22 cellular contexts compared by ENCODE assay signal in the genomic region with DNA sequence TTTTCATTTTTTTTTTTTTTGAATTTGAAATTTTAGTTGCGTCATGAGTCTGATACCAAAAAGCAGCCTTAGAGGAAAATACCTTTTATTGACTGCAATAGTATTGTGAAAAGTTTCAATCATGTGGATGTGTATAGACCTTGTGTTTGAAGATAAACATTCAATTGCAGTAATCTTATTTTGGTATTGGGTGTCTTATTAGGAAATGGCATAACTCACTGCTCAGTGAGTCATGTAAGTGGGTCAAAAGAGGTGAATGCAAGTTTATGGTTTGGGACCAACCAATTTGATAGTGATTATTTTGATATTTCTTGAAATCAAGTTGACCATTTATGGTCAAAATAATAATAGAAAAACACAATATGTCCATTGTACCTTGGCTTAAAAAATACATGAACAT.
A peak's percentile ranks its signal among the peaks of the same experiment; 100 is the strongest.
DNase-seq lines count a peak whose midpoint lies in the region; ATAC-seq and TF ChIP-seq lines count a peak whose summit lies in the region.
"Had no signal": no experiment of that assay in that cellular context is flagged by ENCODE, and none has a peak within 500 bp of the region (broad histone marks: within the 10 kb centered on the region; RNA-seq: fewer than 3 reads in every experiment).

No MANE protein-coding gene starts in this region.

- H3K36me3 ChIP-seq in IMR-90 (ENCODE audit: control insufficient read depth, insufficient read depth, low read length) (no peaks in the 10 kb centered on the region), thyroid gland (no peaks in the 10 kb centered on the region)
- H3K36me3 ChIP-seq in naive thymus-derived CD4-positive, alpha-beta T cell (ENCODE audit: control insufficient read depth in 2 of 3, insufficient read depth in 3 of 3, low read length in 3 of 3) = no peaks in the 10 kb centered on the region
- no peaks in the 10 kb centered on the region for H3K36me3 ChIP-seq in CD8-positive, alpha-beta memory T cell (ENCODE audit: insufficient read depth, low read length)

- CTCF ChIA-PET in IMR-90 (lab: Yijun Ruan, JAX) = no interaction called here
- CTCF ChIA-PET in naive thymus-derived CD4-positive, alpha-beta T cell (lab: Charles Lee) = no interaction called here
- CTCF ChIA-PET in CD8-positive, alpha-beta memory T cell (lab: Charles Lee) = no interaction called here

- no peak overlapping the region for H3K56ac ChIP-seq in IMR-90 (ENCODE audit: extremely low read depth, insufficient read depth, low read length)

- no peak overlapping the region for H3K14ac ChIP-seq in IMR-90 (replicated peaks; ENCODE audit: low read depth, low read length)

- H3K27me3 ChIP-seq in IMR-90 (ENCODE audit: control insufficient read depth, insufficient read depth, low read length) = no peaks in the 10 kb centered on the region
- no peaks in the 10 kb centered on the region for H3K27me3 ChIP-seq in thyroid gland
- no peaks in the 10 kb centered on the region for H3K27me3 ChIP-seq in naive thymus-derived CD4-positive, alpha-beta T cell (ENCODE audit: control insufficient read depth in 2 of 2, insufficient read depth in 2 of 2, low read length in 2 of 2)
- H3K27me3 ChIP-seq in CD8-positive, alpha-beta memory T cell (ENCODE audit: insufficient read depth, low read length, poor library complexity, severe bottlenecking) = no peaks in the 10 kb centered on the region

- no peak overlapping the region for H2AK9ac ChIP-seq in IMR-90 (replicated peaks; ENCODE audit: low read depth, low read length, poor library complexity)

- no peak overlapping the region for H3K4me3 ChIP-seq in IMR-90 (ENCODE audit: insufficient read depth, low read depth, low read length)
- no peak overlapping the region for H3K4me3 ChIP-seq in choroid plexus epithelial cell (ENCODE audit: low read depth, low read length)
- no peak overlapping the region for H3K4me3 ChIP-seq in fibroblast of pulmonary artery (replicated peaks; ENCODE audit: low read depth, low read length)
- H3K4me3 ChIP-seq in thyroid gland (replicated peaks in 1 of 3) = no peak overlapping the region
- no peak overlapping the region for H3K4me3 ChIP-seq in naive thymus-derived CD4-positive, alpha-beta T cell (ENCODE audit: low read length)
- H3K4me3 ChIP-seq in CD8-positive, alpha-beta memory T cell (ENCODE audit: low read length) = no peak overlapping the region
- H3K4me3 ChIP-seq: GM23338 had no signal

- H4K8ac ChIP-seq in IMR-90 (ENCODE audit: low read depth in 2 of 2, low read length in 2 of 2) = no peak overlapping the region

- no peaks in the 10 kb centered on the region for H3K27me3 Mint-ChIP-seq in naive thymus-derived CD4-positive, alpha-beta T cell
- no peaks in the 10 kb centered on the region for H3K27me3 Mint-ChIP-seq in CD8-positive, alpha-beta memory T cell
- H3K27me3 Mint-ChIP-seq: CD4-positive, CD25-positive, alpha-beta regulatory T cell had no signal

- H3K4me1 ChIP-seq in IMR-90 (ENCODE audit: control insufficient read depth, insufficient read depth, low read length) = no peaks in the 10 kb centered on the region
- H3K4me1 ChIP-seq in thyroid gland = no peaks in the 10 kb centered on the region
- no peaks in the 10 kb centered on the region for H3K4me1 ChIP-seq in naive thymus-derived CD4-positive, alpha-beta T cell (ENCODE audit: control insufficient read depth in 2 of 2, insufficient read depth in 2 of 2, low read length in 2 of 2)
- no peaks in the 10 kb centered on the region for H3K4me1 ChIP-seq in CD8-positive, alpha-beta memory T cell (ENCODE audit: insufficient read depth, low read length)
- H3K4me1 ChIP-seq: Caco-2 had no signal

- H3K27ac ChIP-seq in IMR-90 (ENCODE audit: insufficient read depth, low read length) = no peak overlapping the region
- no peak overlapping the region for H3K27ac ChIP-seq in thyroid gland
- H3K27ac ChIP-seq in naive thymus-derived CD4-positive, alpha-beta T cell (ENCODE audit: low read depth, low read length) = no peak overlapping the region
- H3K27ac ChIP-seq in CD8-positive, alpha-beta memory T cell (ENCODE audit: low read depth, low read length) = no peak overlapping the region
- H3K27ac ChIP-seq: KMS-11 had no signal

- no peak overlapping the region for H2AFZ ChIP-seq in IMR-90 (replicated peaks; ENCODE audit: low read length, poor library complexity)
- H2AFZ ChIP-seq: GM23338 had no signal

- H4K5ac ChIP-seq in IMR-90 (ENCODE audit: low read depth, low read length) = no peak overlapping the region

- dilution Hi-C loops in IMR-90 (cut with HindIII; ENCODE audit: low sequenced_read_pairs, unreplicated experiment) = no loop called here

- no peak overlapping the region for H3K18ac ChIP-seq in IMR-90 (ENCODE audit: low read depth, low read length)

- no peak overlapping the region for H4K91ac ChIP-seq in IMR-90 (ENCODE audit: insufficient read depth, low read depth, low read length)

- WGBS in IMR-90 (ENCODE audit: extremely low coverage in 2 of 2, insufficient read length in 1 of 2), 2 experiments = no CpG with 5 or more reads among the region's 1 CpG
- 96 to 100% methylated on average over 1 of the region's 1 CpG for WGBS in thyroid gland, 2 donors

- H2AK5ac ChIP-seq in IMR-90 (ENCODE audit: low read depth, low read length) = no peak overlapping the region

- peaks cover 7 to 31% (median 17%) of the 10 kb centered on the region in 11 donors for H3K9me3 Mint-ChIP-seq in naive thymus-derived CD4-positive, alpha-beta T cell
- H3K9me3 Mint-ChIP-seq in CD8-positive, alpha-beta memory T cell = peaks cover 2 to 28% (median 19%) of the 10 kb centered on the region in 5 donors

- H2BK120ac ChIP-seq in IMR-90 (ENCODE audit: low read depth, low read length) = no peak overlapping the region

- H3K36me3 Mint-ChIP-seq in naive thymus-derived CD4-positive, alpha-beta T cell = peaks cover 0 to 3% (median 0%) of the 10 kb centered on the region in 5 donors
- H3K36me3 Mint-ChIP-seq in CD8-positive, alpha-beta memory T cell = no peaks in the 10 kb centered on the region
- H3K36me3 Mint-ChIP-seq: CD4-positive, CD25-positive, alpha-beta regulatory T cell had no signal

- H2BK5ac ChIP-seq in IMR-90 (ENCODE audit: low read depth, low read length, poor library complexity, severe bottlenecking) = no peak overlapping the region

- in situ Hi-C loops in IMR-90 (cut with MboI; ENCODE audit: low sequenced_read_pairs) = no loop called here

- H3K4ac ChIP-seq in IMR-90 (ENCODE audit: low read depth, low read length) = no peak overlapping the region

- ATAC-seq in IMR-90 (ENCODE audit: low read depth) = no peak
- no peak for ATAC-seq in naive thymus-derived CD4-positive, alpha-beta T cell
- ATAC-seq: GM23338, HCT116 had no signal

- intact Hi-C loops in IMR-90 (cut with micrococcal nuclease) = no loop called here
- intact Hi-C loops in thyroid gland (cut with DNase I) = no loop called here
- intact Hi-C loops in naive thymus-derived CD4-positive, alpha-beta T cell (cut with micrococcal nuclease) = no loop called here

- H3K4me2 ChIP-seq in IMR-90 (ENCODE audit: low read depth, low read length) = no peak overlapping the region
- H3K4me2 ChIP-seq: GM23338, KMS-11 had no signal

- TF ChIP-seq POLR2A in IMR-90 (IDR thresholded peaks at IDR 0.05; ENCODE audit: low read depth, low read length) = no peak
- TF ChIP-seq POLR2A in thyroid gland (IDR thresholded peaks at IDR 0.05) = no peak

- no peak overlapping the region for H3K23ac ChIP-seq in IMR-90 (ENCODE audit: low read depth, low read length)

- TF ChIP-seq CTCF in IMR-90 (conservative IDR thresholded peaks at IDR 0.05; ENCODE audit: low read depth, low read length) (no peak), choroid plexus epithelial cell (conservative IDR thresholded peaks at IDR 0.05; ENCODE audit: low read depth, low read length) (no peak), fibroblast of pulmonary artery (IDR thresholded peaks at IDR 0.05; ENCODE audit: low read length, missing control alignments) (no peak), thyroid gland (IDR thresholded peaks at IDR 0.05) (no peak)

- H2BK15ac ChIP-seq in IMR-90 (ENCODE audit: low read depth, low read length) = no peak overlapping the region

- no peak overlapping the region for H3K9ac ChIP-seq in IMR-90 (ENCODE audit: low read depth, low read length)
- H3K9ac ChIP-seq: KMS-11 had no signal

- H3K4me3 Mint-ChIP-seq in naive thymus-derived CD4-positive, alpha-beta T cell = no peak overlapping the region
- no peak overlapping the region for H3K4me3 Mint-ChIP-seq in CD8-positive, alpha-beta memory T cell
- H3K4me3 Mint-ChIP-seq: CD4-positive, CD25-positive, alpha-beta regulatory T cell; GM23338 had no signal

- POLR2A ChIA-PET in IMR-90 (lab: Charles Lee; ENCODE audit: unreplicated experiment) = no interaction called here
- POLR2A ChIA-PET in naive thymus-derived CD4-positive, alpha-beta T cell (lab: Charles Lee) = no interaction called here
- POLR2A ChIA-PET in CD8-positive, alpha-beta memory T cell (lab: Charles Lee) = no interaction called here

- H3K9me1 ChIP-seq in IMR-90 (ENCODE audit: insufficient read depth, low read length) = no peaks in the 10 kb centered on the region

- no peaks in the 10 kb centered on the region for H3K79me1 ChIP-seq in IMR-90 (ENCODE audit: low read depth in 1 of 2, low read length in 2 of 2)

- peak; percentile 10 for DNase-seq in IMR-90
- peak; percentile 62 for DNase-seq in choroid plexus epithelial cell (ENCODE audit: low read depth)
- peak; percentile 16 for DNase-seq in fibroblast of pulmonary artery (ENCODE audit: low read depth)
- no peak for DNase-seq in thyroid gland
- DNase-seq in naive thymus-derived CD4-positive, alpha-beta T cell = no peak
- DNase-seq in NCI-H2196 treated with DMSO at 0.1 percent for 48 hours (lab: John Stamatoyannopoulos, UW; ENCODE audit: unreplicated experiment) = no peak
- DNase-seq in CD8-positive, alpha-beta memory T cell = no peak
- DNase-seq: Caco-2; CD4-positive, CD25-positive, alpha-beta regulatory T cell; DMS 273 treated with DMSO at 0.1 percent for 48 hours; DMS79 treated with DMSO at 0.1 percent for 48 hours; MV-4-11; NCI-H1694; NCI-H2081; NCI-H2171; NCI-H524 treated with DMSO at 0.1 percent for 48 hours; NCI-H82; OCI-M1; SHP77 had no signal

- H3K9me3 ChIP-seq in IMR-90 (ENCODE audit: control insufficient read depth, insufficient read depth, low read length) (no peaks in the 10 kb centered on the region), thyroid gland (no peaks in the 10 kb centered on the region)
- H3K9me3 ChIP-seq in naive thymus-derived CD4-positive, alpha-beta T cell (ENCODE audit: control insufficient read depth in 2 of 3, low read length in 3 of 3) = no peaks in the 10 kb centered on the region
- H3K9me3 ChIP-seq in CD8-positive, alpha-beta memory T cell (ENCODE audit: low read length) = no peaks in the 10 kb centered on the region
- H3K9me3 ChIP-seq: Caco-2 had no signal

- no peak overlapping the region for H3K27ac Mint-ChIP-seq in naive thymus-derived CD4-positive, alpha-beta T cell
- no peak overlapping the region for H3K27ac Mint-ChIP-seq in CD8-positive, alpha-beta memory T cell
- H3K27ac Mint-ChIP-seq: CD4-positive, CD25-positive, alpha-beta regulatory T cell; GM23338 had no signal

- no peaks in the 10 kb centered on the region for H4K20me1 ChIP-seq in IMR-90 (ENCODE audit: insufficient read depth, low read length)

- BruUV-seq in IMR-90 (replicated peaks; lab: Mats Ljungman, UMichigan) = no TSS peak

- no peak overlapping the region for H2BK20ac ChIP-seq in IMR-90 (ENCODE audit: low read depth, low read length)

- no peak for TF ChIP-seq RAD21 in IMR-90 (IDR thresholded peaks at IDR 0.05; ENCODE audit: low read length)

- no peaks in the 10 kb centered on the region for H3K4me1 Mint-ChIP-seq in naive thymus-derived CD4-positive, alpha-beta T cell
- H3K4me1 Mint-ChIP-seq in CD8-positive, alpha-beta memory T cell = no peaks in the 10 kb centered on the region
- H3K4me1 Mint-ChIP-seq: CD4-positive, CD25-positive, alpha-beta regulatory T cell; GM23338 had no signal

Comparison
In these comparisons a context has a peak if more than half of its experiments do, and no peak if none do; other contexts are left out.
1. DNase-seq: peak in IMR-90 (single experiment), choroid plexus epithelial cell (single experiment) and fibroblast of pulmonary artery (single experiment); none in thyroid gland (0 of 2), naive thymus-derived CD4-positive, alpha-beta T cell (0 of 9), NCI-H2196 treated with DMSO at 0.1 percent for 48 hours (single experiment) and CD8-positive, alpha-beta memory T cell (0 of 5).